In the genomic region with DNA sequence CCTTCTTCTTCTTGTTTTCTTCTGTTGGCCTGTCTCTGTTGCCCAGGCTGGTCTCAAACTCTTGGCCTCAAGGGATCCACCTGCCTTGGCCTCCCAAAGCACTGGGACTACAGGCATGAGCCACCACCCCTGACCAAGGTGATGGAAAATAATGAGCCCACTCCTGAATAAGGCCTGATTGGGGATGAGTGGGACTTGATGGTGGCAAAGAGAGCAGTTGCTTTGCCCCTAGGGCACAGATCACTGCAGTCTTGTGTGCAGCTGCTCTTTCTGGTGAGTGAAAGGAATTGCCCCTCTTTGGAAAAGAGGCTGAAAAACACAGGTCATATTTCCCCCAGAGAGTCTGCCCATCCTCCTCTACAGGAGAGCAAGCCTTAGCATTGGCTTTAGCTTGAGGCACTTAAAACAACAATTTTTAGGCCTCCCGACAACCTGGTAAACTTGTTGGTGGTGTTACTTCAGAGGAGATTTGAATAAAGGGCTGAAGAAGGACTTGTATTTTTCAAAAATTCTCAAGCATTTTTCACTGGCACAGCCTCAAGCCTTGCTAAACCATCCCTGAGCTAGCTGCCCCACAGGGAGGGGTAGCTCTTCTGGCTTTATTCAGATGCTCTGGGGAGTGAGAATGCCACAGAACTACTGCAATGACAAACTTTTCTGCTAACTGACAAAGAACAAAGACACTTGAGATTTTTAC, we compare ENCODE assay signal across 1 cellular context.
TF ChIP-seq lines count a peak whose summit lies in the region.

No MANE protein-coding gene starts in this region.

TF ChIP-seq in HEK293, 187 proteins besides CTCF, POLR2A, EP300 and RAD21 (continued from another document):
- TF ChIP-seq, protein P1, sequence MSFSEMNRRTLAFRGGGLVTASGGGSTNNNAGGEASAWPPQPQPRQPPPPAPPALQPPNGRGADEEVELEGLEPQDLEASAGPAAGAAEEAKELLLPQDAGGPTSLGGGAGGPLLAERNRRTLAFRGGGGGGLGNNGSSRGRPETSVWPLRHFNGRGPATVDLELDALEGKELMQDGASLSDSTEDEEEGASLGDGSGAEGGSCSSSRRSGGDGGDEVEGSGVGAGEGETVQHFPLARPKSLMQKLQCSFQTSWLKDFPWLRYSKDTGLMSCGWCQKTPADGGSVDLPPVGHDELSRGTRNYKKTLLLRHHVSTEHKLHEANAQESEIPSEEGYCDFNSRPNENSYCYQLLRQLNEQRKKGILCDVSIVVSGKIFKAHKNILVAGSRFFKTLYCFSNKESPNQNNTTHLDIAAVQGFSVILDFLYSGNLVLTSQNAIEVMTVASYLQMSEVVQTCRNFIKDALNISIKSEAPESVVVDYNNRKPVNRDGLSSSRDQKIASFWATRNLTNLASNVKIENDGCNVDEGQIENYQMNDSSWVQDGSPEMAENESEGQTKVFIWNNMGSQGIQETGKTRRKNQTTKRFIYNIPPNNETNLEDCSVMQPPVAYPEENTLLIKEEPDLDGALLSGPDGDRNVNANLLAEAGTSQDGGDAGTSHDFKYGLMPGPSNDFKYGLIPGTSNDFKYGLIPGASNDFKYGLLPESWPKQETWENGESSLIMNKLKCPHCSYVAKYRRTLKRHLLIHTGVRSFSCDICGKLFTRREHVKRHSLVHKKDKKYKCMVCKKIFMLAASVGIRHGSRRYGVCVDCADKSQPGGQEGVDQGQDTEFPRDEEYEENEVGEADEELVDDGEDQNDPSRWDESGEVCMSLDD (tag by site-specific recombination; IDR thresholded peaks at IDR 0.05) = no peak
- TF ChIP-seq, protein P2, sequence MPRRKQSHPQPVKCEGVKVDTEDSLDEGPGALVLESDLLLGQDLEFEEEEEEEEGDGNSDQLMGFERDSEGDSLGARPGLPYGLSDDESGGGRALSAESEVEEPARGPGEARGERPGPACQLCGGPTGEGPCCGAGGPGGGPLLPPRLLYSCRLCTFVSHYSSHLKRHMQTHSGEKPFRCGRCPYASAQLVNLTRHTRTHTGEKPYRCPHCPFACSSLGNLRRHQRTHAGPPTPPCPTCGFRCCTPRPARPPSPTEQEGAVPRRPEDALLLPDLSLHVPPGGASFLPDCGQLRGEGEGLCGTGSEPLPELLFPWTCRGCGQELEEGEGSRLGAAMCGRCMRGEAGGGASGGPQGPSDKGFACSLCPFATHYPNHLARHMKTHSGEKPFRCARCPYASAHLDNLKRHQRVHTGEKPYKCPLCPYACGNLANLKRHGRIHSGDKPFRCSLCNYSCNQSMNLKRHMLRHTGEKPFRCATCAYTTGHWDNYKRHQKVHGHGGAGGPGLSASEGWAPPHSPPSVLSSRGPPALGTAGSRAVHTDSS (tag by site-specific recombination; IDR thresholded peaks at IDR 0.05) = no peak
- no peak for TF ChIP-seq ZNF830 (tag by site-specific recombination; IDR thresholded peaks at IDR 0.05; ENCODE audit: low read depth)
- no peak for TF ChIP-seq ZFP41 (tag by site-specific recombination; IDR thresholded peaks at IDR 0.05; ENCODE audit: borderline replicate concordance)
